26 cellular contexts compared by ENCODE assay signal in the genomic region with DNA sequence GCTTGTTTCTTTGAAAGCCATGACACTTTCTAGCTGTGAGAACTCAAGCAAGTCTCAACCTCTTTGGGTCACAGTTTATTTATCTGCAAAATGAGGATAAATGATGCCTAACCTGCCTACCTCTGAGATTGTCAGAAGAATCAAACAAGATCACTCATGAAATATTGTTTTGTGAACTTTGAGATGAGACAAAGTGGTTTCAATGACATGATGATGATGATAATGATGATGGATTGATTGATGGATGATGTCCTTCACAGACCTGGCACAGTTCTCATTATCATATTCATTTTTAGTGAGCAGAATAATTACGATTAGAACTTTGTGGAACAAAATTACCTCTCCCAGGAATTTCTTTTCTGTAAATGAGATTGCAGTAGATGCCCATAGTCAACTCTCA.
"Had no signal": no experiment of that assay in that cellular context is flagged by ENCODE, and none has a peak within 500 bp of the region (broad histone marks: within the 10 kb centered on the region; RNA-seq: fewer than 3 reads in every experiment).

No MANE protein-coding gene starts in this region.

- H3K79me2 ChIP-seq: hepatocyte had no signal

- H3K9me3 ChIP-seq: esophagus muscularis mucosa, gastroesophageal sphincter, heart left ventricle, prostate gland, right atrium auricular region, sigmoid colon, spleen, testis, tibial artery had no signal

- DNase-seq: dermis blood vessel endothelial cell; effector memory CD4-positive, alpha-beta T cell; foreskin keratinocyte; heart left ventricle; kidney; nucleus accumbens; sigmoid colon; spleen; stimulated activated CD4-positive, alpha-beta T cell treated with anti-CD3 and anti-CD28 coated beads, Interleukin-4, amount 100 ng/mL, for 4 hours; stimulated activated naive CD8-positive, alpha-beta T cell treated with anti-CD3 and anti-CD28 coated beads, Interleukin-15, Interleukin-2, amounts not matched to agents 100 U/mL and 50 U/mL, for 24 hours; substantia nigra; testis; tibial artery had no signal

- H3K4me1 Mint-ChIP-seq: nephron had no signal

- H3K4me2 ChIP-seq: hepatocyte had no signal

- H3K36me3 Mint-ChIP-seq: type B pancreatic cell had no signal

- FAIRE-seq: endothelial cell of umbilical vein, kidney had no signal

- H3K4me3 Mint-ChIP-seq: memory B cell; nephron; stimulated activated memory B cell treated with anti-CD40 and anti-IgM and Interleukin-4, amounts not matched to agents 10 μg/mL and 1 μg/mL and 100 μg/mL, for 72 hours; type B pancreatic cell had no signal

- H3K9me3 Mint-ChIP-seq: type B pancreatic cell had no signal

- H2AFZ ChIP-seq: hepatocyte had no signal

- H3K36me3 ChIP-seq: esophagus muscularis mucosa, gastroesophageal sphincter, heart left ventricle, prostate gland, right atrium auricular region, sigmoid colon, spleen, tibial artery had no signal

- H3K4me3 ChIP-seq: coronary artery, esophagus muscularis mucosa, gastroesophageal sphincter, heart left ventricle, hepatocyte, lung, prostate gland, right atrium auricular region, sigmoid colon, spleen, testis, tibial artery had no signal

- ATAC-seq: foreskin keratinocyte; gastroesophageal sphincter; heart left ventricle; left lobe of liver; stimulated activated memory B cell treated with anti-CD40 and anti-IgM and Interleukin-4, amounts not matched to agents 10 μg/mL and 1 μg/mL and 100 μg/mL, for 72 hours; stimulated activated naive CD8-positive, alpha-beta T cell treated with anti-CD3 and anti-CD28 coated beads, Interleukin-15, Interleukin-2, amounts not matched to agents 100 U/mL and 50 U/mL, for 24 hours had no signal

- H3K27me3 ChIP-seq: esophagus muscularis mucosa, gastroesophageal sphincter, heart left ventricle, hepatocyte, right atrium auricular region, sigmoid colon, testis, tibial artery had no signal

- H3K27ac ChIP-seq: coronary artery, esophagus muscularis mucosa, foreskin keratinocyte, gastroesophageal sphincter, heart left ventricle, hepatocyte, prostate gland, right atrium auricular region, sigmoid colon, testis, tibial artery had no signal

- H3K4me1 ChIP-seq: esophagus muscularis mucosa, foreskin keratinocyte, gastroesophageal sphincter, heart left ventricle, prostate gland, right atrium auricular region, sigmoid colon, testis, tibial artery had no signal

- H3K27ac Mint-ChIP-seq: memory B cell; nephron; stimulated activated memory B cell treated with anti-CD40 and anti-IgM and Interleukin-4, amounts not matched to agents 10 μg/mL and 1 μg/mL and 100 μg/mL, for 72 hours; type B pancreatic cell had no signal
